ENCODE assay signal across 8 cellular contexts in genomic region chr6:328184-328670, GRCh38. TPM values are rescaled to one million over a fixed set of nuclear protein-coding genes. Genes with fewer than 3 reads are reported as not detected.
DNase-seq lines count a peak whose midpoint lies in the region; ATAC-seq and TF ChIP-seq lines count a peak whose summit lies in the region.

No MANE protein-coding gene starts in this region.

- H3K4me3 Mint-ChIP-seq in activated CD8-positive, alpha-beta T cell treated with anti-CD3 and anti-CD28 coated beads for 36 hours = no peak overlapping the region

- H3K4me3 ChIP-seq in lung = no peak overlapping the region

- no peaks in the 10 kb centered on the region for H3K27me3 Mint-ChIP-seq in activated CD8-positive, alpha-beta T cell treated with anti-CD3 and anti-CD28 coated beads for 36 hours

- peaks cover 0 to 8% of the 10 kb centered on the region in 2 donors for H3K36me3 ChIP-seq in lung (ENCODE audit: control insufficient read depth in 2 of 2, insufficient read depth in 2 of 2, low read length in 2 of 2)

- TF ChIP-seq CTCF in activated CD8-positive, alpha-beta T cell treated with anti-CD3 and anti-CD28 coated beads for 36 hours (IDR thresholded peaks at IDR 0.05) = no peak
- no peak for TF ChIP-seq CTCF in lung (IDR thresholded peaks at IDR 0.05; ENCODE audit: control extremely low read depth, extremely low read depth)

- peaks cover 12 to 19% of the 10 kb centered on the region in 2 donors for H3K4me1 ChIP-seq in lung (ENCODE audit: control insufficient read depth in 2 of 2, insufficient read depth in 2 of 2, low read length in 2 of 2)

- POLR2A ChIA-PET in activated CD8-positive, alpha-beta T cell treated with anti-CD3 and anti-CD28 coated beads for 36 hours (lab: Charles Lee) = interaction anchor here (1.2 to 2.4 kb wide), 2 partner anchors 12 to 31 kb away, joined by 3 to 11 read pairs; no protein-coding TSS in a partner anchor

- H3K27me3 ChIP-seq in lung (ENCODE audit: control insufficient read depth, insufficient read depth) = no peaks in the 10 kb centered on the region

- H3K27ac ChIP-seq in lung (ENCODE audit: low read depth in 1 of 2, low read length in 1 of 2) = no peak overlapping the region

- 51 to 75% methylated on average over 7 of the region's 7 CpGs for WGBS in lung, 2 donors

- H3K9me3 Mint-ChIP-seq in activated CD8-positive, alpha-beta T cell treated with anti-CD3 and anti-CD28 coated beads for 36 hours = no peaks in the 10 kb centered on the region

- ATAC-seq in GM18873 (IDR thresholded peaks at IDR 0.05; ENCODE audit: low FRiP score, unreplicated experiment) (peak; percentile 81), HG02981 (IDR thresholded peaks at IDR 0.05; ENCODE audit: unreplicated experiment) (peak; percentile 70), lung (ENCODE audit: insufficient read depth, low FRiP score) (peak; percentile 42)
- peak; percentile 70 for ATAC-seq in activated CD8-positive, alpha-beta T cell treated with anti-CD3 and anti-CD28 coated beads for 36 hours

- peaks cover 0 to 1% of the 10 kb centered on the region in 2 donors for H3K9me3 ChIP-seq in lung (ENCODE audit: control insufficient read depth in 2 of 2, insufficient read depth in 1 of 2, low read length in 1 of 2)

- DNase-seq in A172 (ENCODE audit: low spot score) = peak; percentile 78
- peak; percentile 30 for DNase-seq in activated CD8-positive, alpha-beta T cell treated with anti-CD3 and anti-CD28 coated beads for 36 hours
- no peak for DNase-seq in lung (ENCODE audit: low spot score)
- no peak for DNase-seq in SIG-M5 (lab: John Stamatoyannopoulos, UW)
- no peak for DNase-seq in DMS153 treated with DMSO at 0.1 percent for 48 hours (lab: John Stamatoyannopoulos, UW; ENCODE audit: unreplicated experiment)
- DNase-seq in effector CD8-positive, alpha-beta T cell (lab: John Stamatoyannopoulos, UW) = no peak

- H3K4me1 Mint-ChIP-seq in activated CD8-positive, alpha-beta T cell treated with anti-CD3 and anti-CD28 coated beads for 36 hours (ENCODE audit: low read depth) = no peaks in the 10 kb centered on the region

- CTCF ChIA-PET in activated CD8-positive, alpha-beta T cell treated with anti-CD3 and anti-CD28 coated beads for 36 hours (lab: Charles Lee) = interaction anchor here (0.8 kb wide), 1 partner anchor 16 kb away, joined by 3 read pairs; no protein-coding TSS in a partner anchor

- H3K36me3 Mint-ChIP-seq in activated CD8-positive, alpha-beta T cell treated with anti-CD3 and anti-CD28 coated beads for 36 hours (ENCODE audit: low read depth) = peaks cover 2% of the 10 kb centered on the region

- H3K27ac Mint-ChIP-seq in activated CD8-positive, alpha-beta T cell treated with anti-CD3 and anti-CD28 coated beads for 36 hours = no peak overlapping the region

- intact Hi-C loops in activated CD8-positive, alpha-beta T cell treated with anti-CD3 and anti-CD28 coated beads for 36 hours (cut with micrococcal nuclease) = no loop called here

RNA-seq across cellular contexts. Expression of gene DUSP22, which starts 35.9 kb away (rescaled TPM):
- total RNA-seq in A172 (2014; rRNA removed; shearing (Covaris generic)) = 19.5 and 29.5 TPM in 2 replicates
- 10 to 100 TPM; 32.5 to 34.2 TPM for total RNA-seq in activated CD8-positive, alpha-beta T cell treated with anti-CD3 and anti-CD28 coated beads for 36 hours
- 10 to 100 TPM; 38.9 to 51.1 TPM for total RNA-seq in lung
- polyA plus RNA-seq in lung = 10 to 100 TPM; 39.1 to 48.5 TPM

Comparison
In these comparisons a context has a peak if more than half of its experiments do, and no peak if none do; other contexts are left out.
1. DNase-seq: peak in A172 (single experiment) and activated CD8-positive, alpha-beta T cell treated with anti-CD3 and anti-CD28 coated beads for 36 hours (single experiment); none in lung (single experiment), SIG-M5 (single experiment), DMS153 treated with DMSO at 0.1 percent for 48 hours (single experiment) and effector CD8-positive, alpha-beta T cell (single experiment).
2. Peak in every context shown above with its lines, with median percentiles within 50 percentile points of each other: ATAC-seq.